Comparison of ENCODE assay signal across 15 cellular contexts in genomic region chr7:68547181-68547580, GRCh38.
DNase-seq lines count a peak whose midpoint lies in the region; ATAC-seq and TF ChIP-seq lines count a peak whose summit lies in the region.
"Had no signal": no experiment of that assay in that cellular context is flagged by ENCODE, and none has a peak within 500 bp of the region (broad histone marks: within the 10 kb centered on the region; RNA-seq: fewer than 3 reads in every experiment).

No MANE protein-coding gene starts in this region.

- no peaks in the 10 kb centered on the region for H3K4me1 Mint-ChIP-seq in T-helper 2 cell treated with Interferon-gamma antibody and Interleukin-4, amounts not matched to agents 5 μg/mL and 100 μg/mL, for 36 hours (ENCODE audit: low read depth)
- no peaks in the 10 kb centered on the region for H3K4me1 Mint-ChIP-seq in natural killer cell treated with Interleukin-12 subunit alpha and Interleukin-12 subunit beta and Interleukin-15 and Interleukin-18, amount 100 ng/mL, for 72 hours (ENCODE audit: low read depth in 2 of 2)
- H3K4me1 Mint-ChIP-seq: IgD-negative memory B cell had no signal

- H3K9me3 Mint-ChIP-seq in T-helper 2 cell treated with Interferon-gamma antibody and Interleukin-4, amounts not matched to agents 5 μg/mL and 100 μg/mL, for 36 hours = peaks cover 37% of the 10 kb centered on the region
- peaks cover 12% of the 10 kb centered on the region for H3K9me3 Mint-ChIP-seq in natural killer cell treated with Interleukin-12 subunit alpha and Interleukin-12 subunit beta and Interleukin-15 and Interleukin-18, amount 100 ng/mL, for 72 hours

- TF ChIP-seq RAD21 in SK-N-SH (IDR thresholded peaks at IDR 0.05; ENCODE audit: low read length) = no peak

- no peak for TF ChIP-seq CTCF in SK-N-SH (IDR thresholded peaks at IDR 0.05)

- H3K9me3 ChIP-seq in SK-N-SH = no peaks in the 10 kb centered on the region
- H3K9me3 ChIP-seq: HAP-1, SJSA1 had no signal

- DNase-seq in GM03348 (ENCODE audit: low spot score) (peak; percentile 41), SK-N-SH (no peak), kidney tubule cell (ENCODE audit: low spot score) (peak; percentile 20), NCI-H345 (lab: John Stamatoyannopoulos, UW) (no peak)
- no peak for DNase-seq in T-helper 2 cell treated with Interferon-gamma antibody and Interleukin-4, amounts not matched to agents 5 μg/mL and 100 μg/mL, for 36 hours (ENCODE audit: low spot score)
- no peak for DNase-seq in natural killer cell treated with Interleukin-12 subunit alpha and Interleukin-12 subunit beta and Interleukin-15 and Interleukin-18, amount 100 ng/mL, for 72 hours (ENCODE audit: low spot score)
- DNase-seq: C1 segment of cervical spinal cord, DMS 273 treated with DMSO at 0.1 percent for 48 hours, Kasumi-1, NCI-H1105, NCI-H774 had no signal

- peak overlapping the region; percentile 45; the same call in 1 of the 2 replicates for H2AFZ ChIP-seq in SK-N-SH (ENCODE audit: low read depth)

- peaks cover 0 to 6% of the 10 kb centered on the region in 2 experiments; a peak in 1 of 4 replicates for H3K4me1 ChIP-seq in SK-N-SH (ENCODE audit: control insufficient read depth in 1 of 2, insufficient read depth in 2 of 2, low read depth in 1 of 2, low read length in 1 of 2)
- H3K4me1 ChIP-seq: HAP-1, SJSA1 had no signal

- no peaks in the 10 kb centered on the region for H3K36me3 Mint-ChIP-seq in T-helper 2 cell treated with Interferon-gamma antibody and Interleukin-4, amounts not matched to agents 5 μg/mL and 100 μg/mL, for 36 hours (ENCODE audit: low read depth)
- no peaks in the 10 kb centered on the region for H3K36me3 Mint-ChIP-seq in natural killer cell treated with Interleukin-12 subunit alpha and Interleukin-12 subunit beta and Interleukin-15 and Interleukin-18, amount 100 ng/mL, for 72 hours
- H3K36me3 Mint-ChIP-seq: IgD-negative memory B cell had no signal

- H3K4me2 ChIP-seq in SK-N-SH = 0 out of 2 replicates have a peak overlapping the region, but pooled peaks have one; percentile 3

- no peaks in the 10 kb centered on the region for H4K20me1 ChIP-seq in SK-N-SH (ENCODE audit: insufficient read depth)

- no peaks in the 10 kb centered on the region for H3K79me2 ChIP-seq in SK-N-SH (ENCODE audit: insufficient read depth)

- no peak overlapping the region for H3K4me3 Mint-ChIP-seq in T-helper 2 cell treated with Interferon-gamma antibody and Interleukin-4, amounts not matched to agents 5 μg/mL and 100 μg/mL, for 36 hours
- H3K4me3 Mint-ChIP-seq in natural killer cell treated with Interleukin-12 subunit alpha and Interleukin-12 subunit beta and Interleukin-15 and Interleukin-18, amount 100 ng/mL, for 72 hours = no peak overlapping the region

- H3K9ac ChIP-seq in SK-N-SH = no peak overlapping the region

- no peak for ATAC-seq in natural killer cell treated with Interleukin-12 subunit alpha and Interleukin-12 subunit beta and Interleukin-15 and Interleukin-18, amount 100 ng/mL, for 72 hours
- no peak for ATAC-seq in GM18868 (IDR thresholded peaks at IDR 0.05; ENCODE audit: unreplicated experiment)

- H3K27me3 Mint-ChIP-seq in T-helper 2 cell treated with Interferon-gamma antibody and Interleukin-4, amounts not matched to agents 5 μg/mL and 100 μg/mL, for 36 hours (ENCODE audit: low read depth) = no peaks in the 10 kb centered on the region
- no peaks in the 10 kb centered on the region for H3K27me3 Mint-ChIP-seq in natural killer cell treated with Interleukin-12 subunit alpha and Interleukin-12 subunit beta and Interleukin-15 and Interleukin-18, amount 100 ng/mL, for 72 hours
- H3K27me3 Mint-ChIP-seq: IgD-negative memory B cell had no signal

- CTCF ChIA-PET in SK-N-SH (lab: Yijun Ruan, JAX) = interaction anchor here (1.2 to 1.4 kb wide), 2 partner anchors 10 to 35 kb away, joined by 3 to 4 read pairs; no protein-coding TSS in a partner anchor

- H3K4me3 ChIP-seq in SK-N-SH (ENCODE audit: low read depth in 2 of 2, low read length in 1 of 2) = no peak overlapping the region
- H3K4me3 ChIP-seq: HAP-1, SJSA1 had no signal

- no peak overlapping the region for H3K27ac Mint-ChIP-seq in T-helper 2 cell treated with Interferon-gamma antibody and Interleukin-4, amounts not matched to agents 5 μg/mL and 100 μg/mL, for 36 hours
- no peak overlapping the region for H3K27ac Mint-ChIP-seq in natural killer cell treated with Interleukin-12 subunit alpha and Interleukin-12 subunit beta and Interleukin-15 and Interleukin-18, amount 100 ng/mL, for 72 hours
- H3K27ac Mint-ChIP-seq: IgD-negative memory B cell had no signal

- peak overlapping the region in 1 of 2 experiments; percentile 49; a peak in 2 of 4 replicates for H3K27ac ChIP-seq in SK-N-SH (ENCODE audit: low read depth in 2 of 2, low read length in 1 of 2)
- H3K27ac ChIP-seq: SJSA1 had no signal

- H3K36me3 ChIP-seq in SK-N-SH (replicated peaks in 1 of 2; ENCODE audit: control insufficient read depth in 1 of 2, insufficient read depth in 2 of 2, low read length in 1 of 2) = no peaks in the 10 kb centered on the region
- H3K36me3 ChIP-seq: HAP-1, SJSA1 had no signal

- 44% methylated on average over 6 of the region's 6 CpGs for WGBS in SK-N-SH (ENCODE audit: low lambda C conversion rate)

- POLR2A ChIA-PET in SK-N-SH (lab: Yijun Ruan, JAX) = no interaction called here

- no peak for TF ChIP-seq EP300 in SK-N-SH (IDR thresholded peaks at IDR 0.05; ENCODE audit: borderline replicate concordance in 1 of 2, low read depth in 1 of 2, low read length in 1 of 2)

- no peaks in the 10 kb centered on the region for H3K27me3 ChIP-seq in SK-N-SH (ENCODE audit: insufficient read depth)
- H3K27me3 ChIP-seq: SJSA1 had no signal

- no peaks in the 10 kb centered on the region for H3K9me2 ChIP-seq in SK-N-SH

- H3F3A ChIP-seq in SK-N-SH (replicated peaks; ENCODE audit: insufficient read depth) = no peaks in the 10 kb centered on the region

TF ChIP-seq in SK-N-SH, 30 proteins besides CTCF, POLR2A, EP300 and RAD21:
- TF ChIP-seq JUND (IDR thresholded peaks at IDR 0.05) (peak; percentile 31; the same call in 1 of the 2 replicates), USF2 (IDR thresholded peaks at IDR 0.05; ENCODE audit: borderline replicate concordance, low read depth, low read length) (no peak), TEAD4 (IDR thresholded peaks at IDR 0.05; ENCODE audit: borderline replicate concordance, insufficient read depth) (no peak), SIN3A (IDR thresholded peaks at IDR 0.05; ENCODE audit: borderline replicate concordance, low read depth, low read length) (no peak), FOSL2 (IDR thresholded peaks at IDR 0.05; ENCODE audit: borderline replicate concordance, low read depth) (0 out of 2 replicates have a peak, but pooled peaks have one; percentile 31), FOXJ3 (CRISPR knock-in tag; IDR thresholded peaks at IDR 0.05) (no peak), PBX3 (IDR thresholded peaks at IDR 0.05) (peak; percentile 37)
TF ChIP-seq in SK-N-SH: peak in this region for 3.

Comparison
In these comparisons a context has a peak if more than half of its experiments do, and no peak if none do; other contexts are left out.
1. DNase-seq: peak in GM03348 (single experiment) and kidney tubule cell (single experiment); none in SK-N-SH (single experiment), T-helper 2 cell treated with Interferon-gamma antibody and Interleukin-4, amounts not matched to agents 5 μg/mL and 100 μg/mL, for 36 hours (single experiment), natural killer cell treated with Interleukin-12 subunit alpha and Interleukin-12 subunit beta and Interleukin-15 and Interleukin-18, amount 100 ng/mL, for 72 hours (single experiment) and NCI-H345 (single experiment).